ENCODE assay signal across 1 cellular context in the genomic region with DNA sequence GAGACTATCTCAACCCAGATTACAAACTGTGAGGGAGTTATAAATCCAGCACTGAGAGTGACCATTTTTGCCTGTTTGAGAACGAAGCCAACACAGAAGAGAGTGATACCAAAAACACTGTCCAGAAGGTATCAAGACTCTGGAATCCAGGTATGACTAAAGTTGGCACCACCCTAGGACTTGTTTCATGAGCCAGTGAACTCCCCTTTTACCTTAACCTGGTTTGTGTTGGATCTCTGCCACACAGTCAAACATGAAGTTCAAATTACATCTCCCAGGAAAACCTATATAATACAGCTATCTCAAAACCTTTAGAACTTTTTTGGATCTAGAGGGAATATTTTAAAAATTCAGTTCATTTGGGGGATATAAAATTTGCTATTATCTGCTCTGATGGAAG.
TF ChIP-seq lines count a peak whose summit lies in the region.

No MANE protein-coding gene starts in this region.

TF ChIP-seq in HepG2, 621 proteins besides CTCF, POLR2A, EP300 and RAD21:
- no peak for TF ChIP-seq ZFP90 (CRISPR knock-in tag; IDR thresholded peaks at IDR 0.05; ENCODE audit: borderline replicate concordance)
- no peak for TF ChIP-seq KLF6 (CRISPR knock-in tag; IDR thresholded peaks at IDR 0.05)
- TF ChIP-seq, protein P1, sequence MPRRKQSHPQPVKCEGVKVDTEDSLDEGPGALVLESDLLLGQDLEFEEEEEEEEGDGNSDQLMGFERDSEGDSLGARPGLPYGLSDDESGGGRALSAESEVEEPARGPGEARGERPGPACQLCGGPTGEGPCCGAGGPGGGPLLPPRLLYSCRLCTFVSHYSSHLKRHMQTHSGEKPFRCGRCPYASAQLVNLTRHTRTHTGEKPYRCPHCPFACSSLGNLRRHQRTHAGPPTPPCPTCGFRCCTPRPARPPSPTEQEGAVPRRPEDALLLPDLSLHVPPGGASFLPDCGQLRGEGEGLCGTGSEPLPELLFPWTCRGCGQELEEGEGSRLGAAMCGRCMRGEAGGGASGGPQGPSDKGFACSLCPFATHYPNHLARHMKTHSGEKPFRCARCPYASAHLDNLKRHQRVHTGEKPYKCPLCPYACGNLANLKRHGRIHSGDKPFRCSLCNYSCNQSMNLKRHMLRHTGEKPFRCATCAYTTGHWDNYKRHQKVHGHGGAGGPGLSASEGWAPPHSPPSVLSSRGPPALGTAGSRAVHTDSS (CRISPR knock-in tag; conservative IDR thresholded peaks at IDR 0.05), result no peak
- TF ChIP-seq NR1H2 (CRISPR knock-in tag; IDR thresholded peaks at IDR 0.05; ENCODE audit: borderline replicate concordance, low read depth), result no peak
- no peak for TF ChIP-seq NR3C1 (CRISPR knock-in tag; IDR thresholded peaks at IDR 0.05)
- TF ChIP-seq, protein P2, sequence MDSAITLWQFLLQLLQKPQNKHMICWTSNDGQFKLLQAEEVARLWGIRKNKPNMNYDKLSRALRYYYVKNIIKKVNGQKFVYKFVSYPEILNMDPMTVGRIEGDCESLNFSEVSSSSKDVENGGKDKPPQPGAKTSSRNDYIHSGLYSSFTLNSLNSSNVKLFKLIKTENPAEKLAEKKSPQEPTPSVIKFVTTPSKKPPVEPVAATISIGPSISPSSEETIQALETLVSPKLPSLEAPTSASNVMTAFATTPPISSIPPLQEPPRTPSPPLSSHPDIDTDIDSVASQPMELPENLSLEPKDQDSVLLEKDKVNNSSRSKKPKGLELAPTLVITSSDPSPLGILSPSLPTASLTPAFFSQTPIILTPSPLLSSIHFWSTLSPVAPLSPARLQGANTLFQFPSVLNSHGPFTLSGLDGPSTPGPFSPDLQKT (CRISPR knock-in tag; IDR thresholded peaks at IDR 0.05; ENCODE audit: borderline replicate concordance), result no peak
- TF ChIP-seq HNRNPLL (IDR thresholded peaks at IDR 0.05; ENCODE audit: low read depth, low read length, poor library complexity, severe bottlenecking), result no peak
- TF ChIP-seq, protein P3, sequence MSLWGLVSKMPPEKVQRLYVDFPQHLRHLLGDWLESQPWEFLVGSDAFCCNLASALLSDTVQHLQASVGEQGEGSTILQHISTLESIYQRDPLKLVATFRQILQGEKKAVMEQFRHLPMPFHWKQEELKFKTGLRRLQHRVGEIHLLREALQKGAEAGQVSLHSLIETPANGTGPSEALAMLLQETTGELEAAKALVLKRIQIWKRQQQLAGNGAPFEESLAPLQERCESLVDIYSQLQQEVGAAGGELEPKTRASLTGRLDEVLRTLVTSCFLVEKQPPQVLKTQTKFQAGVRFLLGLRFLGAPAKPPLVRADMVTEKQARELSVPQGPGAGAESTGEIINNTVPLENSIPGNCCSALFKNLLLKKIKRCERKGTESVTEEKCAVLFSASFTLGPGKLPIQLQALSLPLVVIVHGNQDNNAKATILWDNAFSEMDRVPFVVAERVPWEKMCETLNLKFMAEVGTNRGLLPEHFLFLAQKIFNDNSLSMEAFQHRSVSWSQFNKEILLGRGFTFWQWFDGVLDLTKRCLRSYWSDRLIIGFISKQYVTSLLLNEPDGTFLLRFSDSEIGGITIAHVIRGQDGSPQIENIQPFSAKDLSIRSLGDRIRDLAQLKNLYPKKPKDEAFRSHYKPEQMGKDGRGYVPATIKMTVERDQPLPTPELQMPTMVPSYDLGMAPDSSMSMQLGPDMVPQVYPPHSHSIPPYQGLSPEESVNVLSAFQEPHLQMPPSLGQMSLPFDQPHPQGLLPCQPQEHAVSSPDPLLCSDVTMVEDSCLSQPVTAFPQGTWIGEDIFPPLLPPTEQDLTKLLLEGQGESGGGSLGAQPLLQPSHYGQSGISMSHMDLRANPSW (CRISPR knock-in tag; IDR thresholded peaks at IDR 0.05; ENCODE audit: borderline replicate concordance), result no peak
- no peak for TF ChIP-seq ZNF101 (CRISPR knock-in tag; IDR thresholded peaks at IDR 0.05; ENCODE audit: borderline replicate concordance, low read depth)
- no peak for TF ChIP-seq ZMYM2 (CRISPR knock-in tag; IDR thresholded peaks at IDR 0.05)
- TF ChIP-seq ZNF850 (CRISPR knock-in tag; conservative IDR thresholded peaks at IDR 0.05), result no peak
- no peak for TF ChIP-seq ZNF891 (CRISPR knock-in tag; IDR thresholded peaks at IDR 0.05)
- TF ChIP-seq, protein P4, sequence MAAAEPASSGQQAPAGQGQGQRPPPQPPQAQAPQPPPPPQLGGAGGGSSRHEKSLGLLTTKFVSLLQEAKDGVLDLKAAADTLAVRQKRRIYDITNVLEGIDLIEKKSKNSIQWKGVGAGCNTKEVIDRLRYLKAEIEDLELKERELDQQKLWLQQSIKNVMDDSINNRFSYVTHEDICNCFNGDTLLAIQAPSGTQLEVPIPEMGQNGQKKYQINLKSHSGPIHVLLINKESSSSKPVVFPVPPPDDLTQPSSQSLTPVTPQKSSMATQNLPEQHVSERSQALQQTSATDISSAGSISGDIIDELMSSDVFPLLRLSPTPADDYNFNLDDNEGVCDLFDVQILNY (CRISPR knock-in tag; conservative IDR thresholded peaks at IDR 0.05), result no peak
